ENCODE assay signal across 26 cellular contexts in the genomic region with DNA sequence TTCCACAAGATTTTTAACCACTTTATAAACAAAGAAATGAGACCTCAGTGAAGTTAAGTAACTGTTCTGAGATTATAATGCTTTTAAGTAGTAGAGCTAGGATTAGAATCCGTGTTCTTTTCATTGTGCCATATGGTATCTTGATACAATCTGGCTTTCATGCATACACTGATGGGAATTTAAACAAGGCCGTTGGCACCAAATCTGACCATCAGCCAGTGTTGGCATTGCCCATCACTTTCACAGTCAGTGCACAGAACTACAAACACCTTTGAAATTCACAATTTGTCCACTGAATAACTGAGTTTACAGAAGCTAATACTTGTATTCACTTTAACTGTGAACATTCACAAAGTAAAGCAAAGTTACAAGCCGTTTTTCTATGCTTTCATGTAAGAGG.
DNase-seq lines count a peak whose midpoint lies in the region; ATAC-seq and FAIRE-seq lines count a peak whose summit lies in the region.
"Had no signal": no experiment of that assay in that cellular context is flagged by ENCODE, and none has a peak within 500 bp of the region (broad histone marks: within the 10 kb centered on the region; RNA-seq: fewer than 3 reads in every experiment).

No MANE protein-coding gene starts in this region.

- no peak for ATAC-seq in GM19023 (IDR thresholded peaks at IDR 0.05; ENCODE audit: unreplicated experiment)
- no peak for ATAC-seq in HG02798 (IDR thresholded peaks at IDR 0.05; ENCODE audit: poor library complexity, unreplicated experiment)
- ATAC-seq: CD8-positive, alpha-beta T cell; K562 had no signal

- no peak for FAIRE-seq in GM19239 (lab: Jason Lieb, UNC)
- FAIRE-seq: HTR-8/SVneo, K562, RCC 7860 had no signal

- DNase-seq in NCI-H2171 treated with DMSO at 0.1 percent for 48 hours (lab: John Stamatoyannopoulos, UW) = peak; percentile 51
- no peak for DNase-seq in NCI-H2171 (lab: John Stamatoyannopoulos, UW)
- DNase-seq in NCI-H82 (lab: John Stamatoyannopoulos, UW) = peak; percentile 39
- peak; percentile 25 for DNase-seq in inferior parietal cortex (ENCODE audit: extremely low spot score)
- DNase-seq in GM19239 (ENCODE audit: insufficient read length, low spot score) = no peak
- no peak for DNase-seq in NOMO-1 (lab: John Stamatoyannopoulos, UW; ENCODE audit: unreplicated experiment in 2 of 2)
- DNase-seq: Caco-2; CD8-positive, alpha-beta T cell; DMS153; DND-41; H7; Kasumi-1; NCI-H1092 treated with DMSO at 0.1 percent for 48 hours; NCI-H1436; NCI-H1930; NCI-H2107; NCI-H2227 treated with DMSO at 0.1 percent for 48 hours; NCI-H510A treated with DMSO at 0.1 percent for 48 hours; OCI-M1; SIG-M5; SW 1271 had no signal

Comparison
In these comparisons a context has a peak if more than half of its experiments do, and no peak if none do; other contexts are left out.
1. DNase-seq: peak in NCI-H2171 treated with DMSO at 0.1 percent for 48 hours (single experiment), NCI-H82 (single experiment) and inferior parietal cortex (single experiment); none in NCI-H2171 (single experiment), GM19239 (single experiment) and NOMO-1 (0 of 2).